8 cellular contexts compared by ENCODE assay signal in the genomic region with DNA sequence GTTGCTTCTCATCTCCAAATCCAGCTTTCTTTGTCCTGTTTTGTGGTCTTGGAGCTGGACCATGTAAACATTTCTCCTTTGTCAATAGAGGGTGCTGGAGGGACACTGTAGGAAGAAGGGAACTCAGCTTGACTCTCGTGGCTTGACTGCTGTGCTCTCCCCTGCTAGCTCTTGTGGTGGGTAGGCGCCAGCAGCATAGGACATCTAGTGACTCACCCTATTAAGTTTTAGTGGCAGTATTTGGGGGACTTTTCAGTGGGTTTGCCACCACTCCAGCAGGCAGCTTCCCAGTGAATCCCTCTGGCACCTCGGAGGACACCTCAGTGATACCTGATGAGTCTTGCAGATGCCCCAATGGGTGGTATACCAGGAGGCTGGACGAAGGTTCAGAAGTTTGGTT.
A peak's percentile ranks its signal among the peaks of the same experiment; 100 is the strongest.
DNase-seq lines count a peak whose midpoint lies in the region; ATAC-seq, FAIRE-seq and TF ChIP-seq lines count a peak whose summit lies in the region.

No MANE protein-coding gene starts in this region.

- H3K4me2 ChIP-seq in keratinocyte (ENCODE audit: control insufficient read depth, extremely low read depth, insufficient read depth, low read depth, low read length), result no peak overlapping the region

- no peaks in the 10 kb centered on the region for H3K9me3 ChIP-seq in keratinocyte (ENCODE audit: control insufficient read depth, low read depth, low read length)

- FAIRE-seq in keratinocyte (lab: Jason Lieb, UNC), result peak; percentile 90

- H3K4me3 ChIP-seq in GM12875 (ENCODE audit: low read depth, low read length), result no peak overlapping the region
- no peak overlapping the region for H3K4me3 ChIP-seq in keratinocyte (ENCODE audit: control insufficient read depth in 2 of 3, extremely low read depth in 1 of 3, insufficient read depth in 2 of 3, low read depth in 1 of 3, low read length in 3 of 3)

- H3K36me3 ChIP-seq in keratinocyte (ENCODE audit: control insufficient read depth in 2 of 2, extremely low read depth in 1 of 2, insufficient read depth in 2 of 2, low read length in 2 of 2), result peaks cover 0 to 7% of the 10 kb centered on the region in 2 experiments

- TF ChIP-seq CTCF in GM12875 (IDR thresholded peaks at IDR 0.05; ENCODE audit: borderline replicate concordance, insufficient read depth, low read depth, low read length) (peak; percentile 40; the same call in 1 of the 2 replicates), keratinocyte (optimal IDR thresholded peaks at IDR 0.05 in 1 of 3, IDR thresholded peaks at IDR 0.05 in 1 of 3, conservative IDR thresholded peaks at IDR 0.05 in 1 of 3; ENCODE audit: extremely low read depth in 1 of 3, insufficient read depth in 2 of 3, low read length in 3 of 3) (peak; percentile 54 to 72 (median 55))

- no peaks in the 10 kb centered on the region for H4K20me1 ChIP-seq in keratinocyte (ENCODE audit: control insufficient read depth, extremely low read depth, insufficient read depth, low read length)

- H3K79me2 ChIP-seq in keratinocyte (ENCODE audit: control insufficient read depth, insufficient read depth, low read length), result no peaks in the 10 kb centered on the region

- dilution Hi-C loops in keratinocyte (cut with MboI; ENCODE audit: extremely low pct_ligation_motif_present, low sequenced_read_pairs), result no loop called here

- DNase-seq in MV-4-11 (lab: John Stamatoyannopoulos, UW) (peak; percentile 77), amniotic stem cell (lab: John Stamatoyannopoulos, UW) (peak; percentile 56), keratinocyte (ENCODE audit: low read depth, low spot score) (no peak), KG1 (lab: John Stamatoyannopoulos, UW) (no peak)

- no peaks in the 10 kb centered on the region for H3K4me1 ChIP-seq in keratinocyte (ENCODE audit: control insufficient read depth, extremely low read depth, insufficient read depth, low read length)

- no peak overlapping the region for H2AFZ ChIP-seq in keratinocyte (ENCODE audit: control insufficient read depth, low read length)

- H3K9me1 ChIP-seq in keratinocyte (ENCODE audit: control insufficient read depth, extremely low read depth, insufficient read depth, low read length), result no peaks in the 10 kb centered on the region

- no peak overlapping the region for H3K9ac ChIP-seq in keratinocyte (ENCODE audit: control insufficient read depth, extremely low read depth, insufficient read depth, low read length)

- no peak overlapping the region for H3K27ac ChIP-seq in keratinocyte (ENCODE audit: control insufficient read depth, insufficient read depth, low read length)

- no peaks in the 10 kb centered on the region for H3K27me3 ChIP-seq in keratinocyte (ENCODE audit: control insufficient read depth, extremely low read depth, insufficient read depth, low read length)

- ATAC-seq in GM19023 (IDR thresholded peaks at IDR 0.05; ENCODE audit: unreplicated experiment) (no peak), HG03175 (IDR thresholded peaks at IDR 0.05; ENCODE audit: unreplicated experiment) (no peak), HG02870 (IDR thresholded peaks at IDR 0.05; ENCODE audit: unreplicated experiment) (no peak)

Comparison
In these comparisons a context has a peak if more than half of its experiments do, and no peak if none do; other contexts are left out.
1. DNase-seq: peak in MV-4-11 (single experiment) and amniotic stem cell (single experiment); none in keratinocyte (single experiment) and KG1 (single experiment).